ENCODE assay signal across 28 cellular contexts in genomic region chr16:49351119-49351518, GRCh38. TPM values are rescaled to one million over a fixed set of nuclear protein-coding genes. Genes with fewer than 3 reads are reported as not detected.
"Had no signal": no experiment of that assay in that cellular context is flagged by ENCODE, and none has a peak within 500 bp of the region (broad histone marks: within the 10 kb centered on the region; RNA-seq: fewer than 3 reads in every experiment).

No MANE protein-coding gene starts in this region.

- H3K4me1 Mint-ChIP-seq: activated CD4-positive, alpha-beta T cell treated with anti-CD3 and anti-CD28 coated beads, Interleukin-2, amount 10 ng/mL, durations not matched to agents 7 days and 5 days; activated CD8-positive, alpha-beta memory T cell treated with anti-CD3 and anti-CD28 coated beads, Interleukin-2, amount 10 ng/mL, durations not matched to agents 7 days and 5 days; brain; neural crest cell had no signal

- H3K27ac Mint-ChIP-seq: activated CD4-positive, alpha-beta T cell treated with anti-CD3 and anti-CD28 coated beads, Interleukin-2, amount 10 ng/mL, durations not matched to agents 7 days and 5 days; activated CD8-positive, alpha-beta memory T cell treated with anti-CD3 and anti-CD28 coated beads, Interleukin-2, amount 10 ng/mL, durations not matched to agents 7 days and 5 days; activated CD8-positive, alpha-beta T cell treated with anti-CD3 and anti-CD28 coated beads, Interleukin-2, amount 10 ng/mL, durations not matched to agents 7 days and 5 days; activated naive CD8-positive, alpha-beta T cell; activated T-helper 2 cell treated with anti-CD3 and anti-CD28 coated beads, Interferon-gamma antibody, Interleukin-2, Interleukin-4, amounts not matched to agents 10 μg/mL and 5 μg/mL and 100 μg/mL, durations not matched to agents 14 hours and 24 hours and 36 hours; effector memory CD8-positive, alpha-beta T cell; naive thymus-derived CD4-positive, alpha-beta T cell; T-helper 1 cell treated with Interleukin-12 subunit alpha and Interleukin-12 subunit beta and Interleukin-4 antibody, amounts not matched to agents 30 μg/mL and 1 μg/mL, for 36 hours had no signal

- H3K4me3 ChIP-seq: adrenal gland, ascending aorta, cardiac muscle cell, heart left ventricle, spleen, tibial nerve had no signal

- DNase-seq: cortex of kidney, spleen had no signal

- FAIRE-seq: keratinocyte had no signal

- H3K36me3 ChIP-seq: adrenal gland, ascending aorta, cardiac muscle cell, heart left ventricle, spleen, tibial nerve had no signal

- H3K27me3 ChIP-seq: ascending aorta had no signal

- H3K4me3 Mint-ChIP-seq: activated CD4-positive, alpha-beta T cell treated with anti-CD3 and anti-CD28 coated beads, Interleukin-2, amount 10 ng/mL, durations not matched to agents 7 days and 5 days; activated CD8-positive, alpha-beta memory T cell treated with anti-CD3 and anti-CD28 coated beads, Interleukin-2, amount 10 ng/mL, durations not matched to agents 7 days and 5 days; activated CD8-positive, alpha-beta T cell treated with anti-CD3 and anti-CD28 coated beads, Interleukin-2, amount 10 ng/mL, durations not matched to agents 7 days and 5 days; activated naive CD8-positive, alpha-beta T cell; effector memory CD8-positive, alpha-beta T cell; naive thymus-derived CD4-positive, alpha-beta T cell; neural crest cell; T-helper 1 cell treated with Interleukin-12 subunit alpha and Interleukin-12 subunit beta and Interleukin-4 antibody, amounts not matched to agents 30 μg/mL and 1 μg/mL, for 36 hours had no signal

- H3K4me1 ChIP-seq: adrenal gland, ascending aorta, tibial nerve had no signal

- H3K27me3 Mint-ChIP-seq: activated CD8-positive, alpha-beta memory T cell treated with anti-CD3 and anti-CD28 coated beads, Interleukin-2, amount 10 ng/mL, durations not matched to agents 7 days and 5 days had no signal

- ATAC-seq: activated CD8-positive, alpha-beta memory T cell treated with anti-CD3 and anti-CD28 coated beads, Interleukin-2, amount 10 ng/mL, durations not matched to agents 7 days and 5 days; activated CD8-positive, alpha-beta T cell treated with anti-CD3 and anti-CD28 coated beads, Interleukin-2, amount 10 ng/mL, durations not matched to agents 7 days and 5 days; effector memory CD8-positive, alpha-beta T cell had no signal

- H3K27ac ChIP-seq: adrenal gland, ascending aorta, cardiac muscle cell, heart left ventricle, spleen, tibial nerve had no signal

- H3K9me3 ChIP-seq: adrenal gland, ascending aorta, heart left ventricle, spleen, tibial nerve had no signal

- H3K9me3 Mint-ChIP-seq: activated CD4-positive, alpha-beta T cell treated with anti-CD3 and anti-CD28 coated beads, Interleukin-2, amount 10 ng/mL, durations not matched to agents 7 days and 5 days; activated T-helper 2 cell treated with anti-CD3 and anti-CD28 coated beads, Interferon-gamma antibody, Interleukin-2, Interleukin-4, amounts not matched to agents 10 μg/mL and 5 μg/mL and 100 μg/mL, durations not matched to agents 14 hours and 24 hours and 36 hours; effector memory CD8-positive, alpha-beta T cell; neural crest cell; T-helper 1 cell treated with Interleukin-12 subunit alpha and Interleukin-12 subunit beta and Interleukin-4 antibody, amounts not matched to agents 30 μg/mL and 1 μg/mL, for 36 hours had no signal

- H3K36me3 Mint-ChIP-seq: activated CD8-positive, alpha-beta memory T cell treated with anti-CD3 and anti-CD28 coated beads, Interleukin-2, amount 10 ng/mL, durations not matched to agents 7 days and 5 days; activated naive CD8-positive, alpha-beta T cell; brain; naive thymus-derived CD4-positive, alpha-beta T cell had no signal

RNA-seq across cellular contexts. Expression of gene C16orf78, which starts 22.5 kb away (rescaled TPM):
- total RNA-seq: activated CD4-positive, alpha-beta T cell treated with anti-CD3 and anti-CD28 coated beads, Interleukin-2, amount 10 ng/mL, durations not matched to agents 7 days and 5 days; activated CD8-positive, alpha-beta memory T cell treated with anti-CD3 and anti-CD28 coated beads, Interleukin-2, amount 10 ng/mL, durations not matched to agents 7 days and 5 days; activated CD8-positive, alpha-beta T cell treated with anti-CD3 and anti-CD28 coated beads, Interleukin-2, amount 10 ng/mL, durations not matched to agents 7 days and 5 days; activated T-helper 2 cell treated with anti-CD3 and anti-CD28 coated beads, Interferon-gamma antibody, Interleukin-2, Interleukin-4, amounts not matched to agents 10 μg/mL and 5 μg/mL and 100 μg/mL, durations not matched to agents 14 hours and 24 hours and 36 hours; adrenal gland; ascending aorta; cardiac muscle cell; cerebellum; endothelial cell of umbilical vein; esophagus mucosa; heart left ventricle; left cardiac atrium; liver; mammary epithelial cell; naive thymus-derived CD4-positive, alpha-beta T cell; neural crest cell; omental fat pad; pulmonary artery endothelial cell; spleen; temporal lobe; tibial nerve; urinary bladder had no signal
- polyA plus RNA-seq: adrenal gland; cardiac muscle cell; endothelial cell of umbilical vein; heart left ventricle; keratinocyte; liver; mammary epithelial cell; naive thymus-derived CD4-positive, alpha-beta T cell; spleen; urinary bladder had no signal
